Comparison of ENCODE assay signal across 8 cellular contexts in the genomic region with DNA sequence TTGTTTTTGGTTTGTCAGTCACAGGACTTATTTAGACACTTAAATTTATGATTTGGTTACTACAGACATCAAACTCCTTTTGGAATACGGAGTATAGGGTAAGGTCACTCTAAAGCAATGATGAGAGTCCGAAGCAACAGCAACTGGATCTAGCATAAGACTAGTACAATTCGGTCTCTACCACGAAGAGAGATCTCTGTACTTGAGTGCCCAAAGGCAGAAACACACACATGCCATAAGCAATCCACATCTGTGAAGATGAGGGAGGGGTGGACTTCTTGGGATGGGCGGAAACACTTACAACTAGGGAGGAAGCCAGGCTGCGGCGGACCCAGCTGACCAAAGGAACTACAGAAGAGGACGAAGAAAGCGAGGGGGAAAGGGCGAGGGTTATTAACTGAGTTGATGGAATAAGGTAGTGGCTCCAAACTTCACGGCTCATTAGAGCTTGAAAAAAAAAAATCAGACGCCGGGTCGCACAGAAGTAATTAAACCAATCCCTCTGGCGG. TPM values are rescaled to one million over a fixed set of nuclear protein-coding genes. Genes with fewer than 3 reads are reported as not detected.
DNase-seq lines count a peak whose midpoint lies in the region; ATAC-seq and TF ChIP-seq lines count a peak whose summit lies in the region.

No MANE protein-coding gene starts in this region.

- H3K27me3 ChIP-seq in parathyroid adenoma (ENCODE audit: control insufficient read depth, insufficient read depth, low read length), result no peaks in the 10 kb centered on the region

- H3K27ac Mint-ChIP-seq in glutamatergic neuron (ENCODE audit: unreplicated experiment), result peak overlapping the region; percentile 96

- peaks cover 3% of the 10 kb centered on the region for H3K79me2 ChIP-seq in parathyroid adenoma

- H3K4me3 ChIP-seq in parathyroid adenoma (ENCODE audit: low read depth, low read length), result peak overlapping the region; percentile 89

- DNase-seq in activated T-cell treated with anti-CD3 and anti-CD28 coated beads for 1 hour (ENCODE audit: low read depth), result peak; percentile 4
- DNase-seq in activated T-cell treated with anti-CD3 and anti-CD28 coated beads, Interleukin-2, amount 50 U/mL, for 48 hours, result no peak
- DNase-seq in NCI-H2227 (lab: John Stamatoyannopoulos, UW; ENCODE audit: unreplicated experiment), result peak; percentile 60
- peak; percentile 4 for DNase-seq in activated gamma-delta T cell treated with anti-CD3 and anti-CD28 coated beads, Interleukin-2, amount 50 U/mL, for 16 hours (ENCODE audit: low read depth)
- peak; percentile 28 for DNase-seq in glutamatergic neuron

- H3K9me3 ChIP-seq in parathyroid adenoma (ENCODE audit: control insufficient read depth, low read length), result no peaks in the 10 kb centered on the region

- peaks cover 12% of the 10 kb centered on the region for H3K4me1 Mint-ChIP-seq in glutamatergic neuron (ENCODE audit: low read depth, unreplicated experiment)

- H3K4me3 Mint-ChIP-seq in glutamatergic neuron (ENCODE audit: unreplicated experiment), result peak overlapping the region; percentile 96

- peak; percentile 21 for ATAC-seq in HG02678 (IDR thresholded peaks at IDR 0.05; ENCODE audit: unreplicated experiment)
- no peak for ATAC-seq in HG03097 (IDR thresholded peaks at IDR 0.05; ENCODE audit: low FRiP score, unreplicated experiment)

- peak overlapping the region; percentile 96 for H3K27ac ChIP-seq in parathyroid adenoma

- peaks cover 10% of the 10 kb centered on the region for H3K9me3 Mint-ChIP-seq in glutamatergic neuron (ENCODE audit: unreplicated experiment)

- no peaks in the 10 kb centered on the region for H3K27me3 Mint-ChIP-seq in glutamatergic neuron (ENCODE audit: unreplicated experiment)

- H3K36me3 Mint-ChIP-seq in glutamatergic neuron (ENCODE audit: unreplicated experiment), result no peaks in the 10 kb centered on the region

- H3K4me1 ChIP-seq in parathyroid adenoma, result no peaks in the 10 kb centered on the region

- peak overlapping the region; percentile 91 for H2AFZ ChIP-seq in parathyroid adenoma

- TF ChIP-seq CTCF in glutamatergic neuron (IDR thresholded peaks at IDR 0.05; ENCODE audit: partially characterized antibody, unreplicated experiment), result no peak
- no peak for TF ChIP-seq CTCF in parathyroid adenoma (IDR thresholded peaks at IDR 0.05)

- no peaks in the 10 kb centered on the region for H3K36me3 ChIP-seq in parathyroid adenoma (ENCODE audit: control insufficient read depth, insufficient read depth, low read length)

- H3K9ac ChIP-seq in parathyroid adenoma, result peak overlapping the region; percentile 89

- H3K4me2 ChIP-seq in parathyroid adenoma (ENCODE audit: low read length), result peak overlapping the region; percentile 92

RNA-seq across cellular contexts. Expression of a gene that starts 0.6 kb away (rescaled TPM):
- 14.2 TPM for total RNA-seq in glutamatergic neuron (ENCODE audit: unreplicated experiment)

Comparison
In these comparisons a context has a peak if more than half of its experiments do, and no peak if none do; other contexts are left out.
1. DNase-seq: peak in activated T-cell treated with anti-CD3 and anti-CD28 coated beads for 1 hour (single experiment), NCI-H2227 (single experiment), activated gamma-delta T cell treated with anti-CD3 and anti-CD28 coated beads, Interleukin-2, amount 50 U/mL, for 16 hours (single experiment) and glutamatergic neuron (single experiment); none in activated T-cell treated with anti-CD3 and anti-CD28 coated beads, Interleukin-2, amount 50 U/mL, for 48 hours (0 of 2).